ENCODE assay signal across 1 cellular context in the genomic region with DNA sequence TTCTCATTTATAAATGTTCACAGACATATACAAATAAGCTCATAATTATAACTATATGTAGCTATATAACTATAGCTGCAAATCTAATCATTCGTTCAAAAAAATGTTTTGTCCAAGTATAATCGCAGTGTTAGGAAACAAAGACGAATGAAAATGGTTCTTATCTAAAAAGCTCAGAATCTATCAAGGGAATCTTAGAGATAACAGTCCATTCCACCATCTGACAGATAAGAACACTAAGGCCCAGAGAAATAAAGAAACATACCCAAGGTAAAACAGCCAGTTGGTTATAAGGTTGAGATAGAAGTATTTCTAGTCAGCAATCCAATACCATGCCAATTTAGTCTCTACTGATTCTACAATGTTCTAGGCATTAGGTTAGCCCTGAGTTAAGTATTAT.
TF ChIP-seq lines count a peak whose summit lies in the region.

No MANE protein-coding gene starts in this region.

TF ChIP-seq in IMR-90, 13 proteins besides CTCF, POLR2A, EP300 and RAD21:
- TF ChIP-seq FOS (IDR thresholded peaks at IDR 0.05; ENCODE audit: low read depth, low read length), result no peak
